ENCODE assay signal across 8 cellular contexts in genomic region chr14:103847439-103847953, GRCh38.
A peak's percentile ranks its signal among the peaks of the same experiment; 100 is the strongest.
DNase-seq lines count a peak whose midpoint lies in the region; ATAC-seq lines count a peak whose summit lies in the region.

Gene PPP1R13B (minus strand): TSS chr14:103847575. CDS start chr14:103847307, 268 bp downstream.

- peak within 1 kb of the TSS; percentile 74 to 86 (median 82) for H3K9ac ChIP-seq in BLaER1 treated with 17β-estradiol and CSF1 and Interleukin-3, amounts not matched to agents 10 nM and 100 nM

- ATAC-seq in GM19328 (IDR thresholded peaks at IDR 0.05; ENCODE audit: unreplicated experiment) (peak; percentile 84), HG03469 (IDR thresholded peaks at IDR 0.05; ENCODE audit: unreplicated experiment) (peak; percentile 47)

- H3K4me1 ChIP-seq in BLaER1 treated with 17β-estradiol and CSF1 and Interleukin-3, amounts not matched to agents 10 nM and 100 nM, result peaks cover 10 to 19% (median 17%) of the 10 kb centered on the region in 10 experiments; a peak in 18 of 20 replicates

- peaks cover 0 to 44% (median 20%) of the 10 kb centered on the region in 11 experiments; a peak in 16 of 22 replicates for H4K20me1 ChIP-seq in BLaER1 treated with 17β-estradiol and CSF1 and Interleukin-3, amounts not matched to agents 10 nM and 100 nM

- H3K4me2 ChIP-seq in BLaER1 treated with 17β-estradiol and CSF1 and Interleukin-3, amounts not matched to agents 10 nM and 100 nM, result peak within 1 kb of the TSS; percentile 95 to 100 (median 99)

- peak within 1 kb of the TSS; percentile 64 to 96 (median 84) for H3K4me3 ChIP-seq in BLaER1 treated with 17β-estradiol and CSF1 and Interleukin-3, amounts not matched to agents 10 nM and 100 nM

- H3K36me3 ChIP-seq in BLaER1 treated with 17β-estradiol and CSF1 and Interleukin-3, amounts not matched to agents 10 nM and 100 nM, result no peaks in the 10 kb centered on the region; a peak in 1 of 22 replicates

- peak within 1 kb of the TSS; percentile 64 to 80 (median 73); a peak in 21 of 22 replicates for H3K27ac ChIP-seq in BLaER1 treated with 17β-estradiol and CSF1 and Interleukin-3, amounts not matched to agents 10 nM and 100 nM

- H3K9me3 ChIP-seq in BLaER1 treated with 17β-estradiol and CSF1 and Interleukin-3, amounts not matched to agents 10 nM and 100 nM (replicated peaks in 1 of 11), result no peaks in the 10 kb centered on the region

- peaks cover 27 to 36% (median 30%) of the 10 kb centered on the region in 11 experiments for H3K27me3 ChIP-seq in BLaER1 treated with 17β-estradiol and CSF1 and Interleukin-3, amounts not matched to agents 10 nM and 100 nM

- peak; percentile 33 for DNase-seq in NCI-H82 treated with DMSO at 0.1 percent for 48 hours (lab: John Stamatoyannopoulos, UW; ENCODE audit: unreplicated experiment)
- DNase-seq in activated CD8-positive, alpha-beta memory T cell treated with anti-CD3 and anti-CD28 coated beads for 24 hours, result peak; percentile 97
- DNase-seq in effector CD8-positive, alpha-beta T cell (lab: John Stamatoyannopoulos, UW), result peak; percentile 90
- DNase-seq in medulla oblongata (ENCODE audit: extremely low spot score), result peak; percentile 94
- DNase-seq in stimulated activated CD4-positive, alpha-beta T cell treated with anti-CD3 and anti-CD28 coated beads, TNF-alpha, amount 100 ng/mL, for 4 hours (ENCODE audit: low read depth in 3 of 3), result peak; percentile 92 to 95 (median 92)

Comparison
In these comparisons a context has a peak if more than half of its experiments do, and no peak if none do; other contexts are left out.
1. Peak in every context shown above with its lines: DNase-seq, ATAC-seq, H3K4me3 ChIP-seq and H3K27ac ChIP-seq.
2. DNase-seq: peak in every context shown above with its lines; median percentile 97 in activated CD8-positive, alpha-beta memory T cell treated with anti-CD3 and anti-CD28 coated beads for 24 hours; 94 in medulla oblongata; 92 in stimulated activated CD4-positive, alpha-beta T cell treated with anti-CD3 and anti-CD28 coated beads, TNF-alpha, amount 100 ng/mL, for 4 hours; 90 in effector CD8-positive, alpha-beta T cell; 33 in NCI-H82 treated with DMSO at 0.1 percent for 48 hours.